In the genomic region with DNA sequence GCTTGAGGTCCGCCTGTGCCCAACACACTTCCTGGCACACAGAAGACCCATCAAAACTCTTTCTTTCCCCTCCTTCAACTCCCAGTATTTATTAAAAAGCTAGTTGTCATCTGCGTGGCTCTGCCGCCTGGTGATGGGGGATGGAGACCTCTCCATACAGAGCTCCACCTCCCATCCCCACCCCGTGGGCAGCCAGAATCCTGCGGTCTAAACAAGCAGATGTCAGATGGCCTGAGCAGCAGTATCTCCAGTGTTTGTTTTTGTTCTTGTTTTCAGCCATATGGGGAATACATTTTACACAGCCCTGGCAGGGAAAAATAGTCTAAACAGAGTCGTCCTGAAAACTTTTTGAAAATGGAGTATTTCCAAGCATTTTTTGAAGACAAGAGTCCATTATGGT, we compare ENCODE assay signal across 8 cellular contexts.
DNase-seq lines count a peak whose midpoint lies in the region; ATAC-seq and TF ChIP-seq lines count a peak whose summit lies in the region.

No MANE protein-coding gene starts in this region.

- POLR2A ChIA-PET in CD4-positive, alpha-beta T cell (lab: Charles Lee) = no interaction called here

- H3K9me3 ChIP-seq in CD4-positive, alpha-beta T cell (ENCODE audit: control insufficient read depth, low read length) = no peaks in the 10 kb centered on the region

- DNase-seq in DMS153 (lab: John Stamatoyannopoulos, UW) (peak; percentile 29), NCI-H446 treated with DMSO at 0.1 percent for 48 hours (lab: John Stamatoyannopoulos, UW) (peak; percentile 80), fibroblast of gingiva (ENCODE audit: low read depth) (peak; percentile 73), pons (ENCODE audit: low spot score) (peak; percentile 93), NOMO-1 treated with dmso at 0.1 percent for 144 hours (lab: John Stamatoyannopoulos, UW; ENCODE audit: unreplicated experiment) (no peak), GM13976 (ENCODE audit: low spot score) (no peak), HuH-7 (ENCODE audit: low spot score) (no peak)
- no peak for DNase-seq in CD4-positive, alpha-beta T cell

- no peaks in the 10 kb centered on the region for H3K9me3 Mint-ChIP-seq in CD4-positive, alpha-beta T cell

- H3K27me3 Mint-ChIP-seq in CD4-positive, alpha-beta T cell = no peaks in the 10 kb centered on the region

- H3K36me3 Mint-ChIP-seq in CD4-positive, alpha-beta T cell (ENCODE audit: low read depth) = peaks cover 10% of the 10 kb centered on the region

- in situ Hi-C loops in GM13976 (cut with MboI; ENCODE audit: low sequenced_read_pairs, unreplicated experiment) = no loop called here

- TF ChIP-seq CTCF in CD4-positive, alpha-beta T cell (IDR thresholded peaks at IDR 0.05) = no peak
- no peak for TF ChIP-seq CTCF in GM13976 (IDR thresholded peaks at IDR 0.05; ENCODE audit: borderline replicate concordance, control extremely low read depth, extremely low read depth, insufficient read depth, missing control alignments)

- H3K27me3 ChIP-seq in CD4-positive, alpha-beta T cell (ENCODE audit: control insufficient read depth, insufficient read depth, low read length) = no peaks in the 10 kb centered on the region

- H3K4me3 Mint-ChIP-seq in CD4-positive, alpha-beta T cell = no peak overlapping the region

- intact Hi-C loops in CD4-positive, alpha-beta T cell (cut with DNase I, micrococcal nuclease) = loop anchor here in 1 of 2 experiments (10.0 kb wide), 2 partner anchors 175 to 1315 kb away; no protein-coding TSS in a partner anchor

- no peak overlapping the region for H3K27ac Mint-ChIP-seq in CD4-positive, alpha-beta T cell

- CTCF ChIA-PET in CD4-positive, alpha-beta T cell (lab: Charles Lee) = no interaction called here

- no peak for ATAC-seq in CD4-positive, alpha-beta T cell (ENCODE audit: poor library complexity)

- H3K4me1 Mint-ChIP-seq in CD4-positive, alpha-beta T cell (ENCODE audit: low read depth) = no peaks in the 10 kb centered on the region

- no peak overlapping the region for H3K27ac ChIP-seq in CD4-positive, alpha-beta T cell (ENCODE audit: low read depth, low read length)

Comparison
In these comparisons a context has a peak if more than half of its experiments do, and no peak if none do; other contexts are left out.
1. DNase-seq: peak in DMS153 (single experiment), NCI-H446 treated with DMSO at 0.1 percent for 48 hours (single experiment), fibroblast of gingiva (single experiment) and pons (single experiment); none in CD4-positive, alpha-beta T cell (0 of 10), NOMO-1 treated with dmso at 0.1 percent for 144 hours (single experiment), GM13976 (single experiment) and HuH-7 (single experiment).